In the genomic region with DNA sequence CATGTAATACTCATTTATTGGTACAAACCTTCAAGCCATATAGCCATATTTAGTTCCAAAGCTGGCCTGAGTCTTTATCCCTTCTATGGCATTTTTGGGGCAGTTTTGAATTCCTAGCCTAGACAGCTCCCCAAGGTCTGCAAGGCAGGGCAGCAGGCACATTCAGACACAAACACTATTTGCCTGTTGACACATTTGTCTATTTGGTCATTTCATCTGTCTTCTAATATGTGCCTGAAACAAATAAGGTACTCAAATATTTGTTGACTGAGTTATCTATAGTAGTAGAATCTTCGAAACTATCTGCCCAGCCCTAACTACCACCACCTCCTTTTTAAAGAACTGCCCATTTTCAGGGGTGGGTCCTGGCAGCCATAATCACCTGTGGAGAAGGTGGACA, we compare ENCODE assay signal across 10 cellular contexts.
"Had no signal": no experiment of that assay in that cellular context is flagged by ENCODE, and none has a peak within 500 bp of the region (broad histone marks: within the 10 kb centered on the region; RNA-seq: fewer than 3 reads in every experiment).

No MANE protein-coding gene starts in this region.

- ATAC-seq: HCT116, K562 had no signal

- H3K9ac ChIP-seq: GM23248 had no signal

- H2AFZ ChIP-seq: GM23248 had no signal

- H3K9me3 ChIP-seq: HAP-1 had no signal

- DNase-seq: GM23248, GOT3, H7, HFFc6, IMR-90, KG1 had no signal

- H3K36me3 ChIP-seq: HAP-1 had no signal

- H3K27ac ChIP-seq: GM23248, HL-60 had no signal

- H3K4me3 ChIP-seq: GM23248, HAP-1, K562 had no signal
